1 cellular context compared by ENCODE assay signal in genomic region chr20:35771367-35771688, GRCh38.
A peak's percentile ranks its signal among the peaks of the same experiment; 100 is the strongest.
TF ChIP-seq lines count a peak whose summit lies in the region.

No MANE protein-coding gene starts in this region.

TF ChIP-seq in K562, 482 proteins besides CTCF, POLR2A, EP300 and RAD21 (continued from another document):
- TF ChIP-seq ZBTB40 (IDR thresholded peaks at IDR 0.05) (peak; percentile 49; the same call in 1 of the 2 replicates), ZBTB40 (CRISPR knock-in tag; IDR thresholded peaks at IDR 0.05) (no peak; the same call in 1 of the 2 replicates), E2F5 (CRISPR knock-in tag; IDR thresholded peaks at IDR 0.05) (0 out of 2 replicates have a peak, but pooled peaks have one; percentile 59), NFE2L1 (tag; IDR thresholded peaks at IDR 0.05; ENCODE audit: borderline replicate concordance, low read depth) (no peak), LEF1 (IDR thresholded peaks at IDR 0.05) (no peak), TAF15 (IDR thresholded peaks at IDR 0.05; ENCODE audit: low read depth, low read length) (no peak), ARNT (IDR thresholded peaks at IDR 0.05) (peak; percentile 57 to 67; a peak in 2 of 4 replicates), ID3 (CRISPR knock-in tag; IDR thresholded peaks at IDR 0.05) (no peak), ID3 (tag; IDR thresholded peaks at IDR 0.05) (no peak), MIER1 (IDR thresholded peaks at IDR 0.05; ENCODE audit: low read depth) (peak; percentile 63; the same call in 1 of the 2 replicates), MLLT1 (IDR thresholded peaks at IDR 0.05) (peak in 1 of 2 experiments; percentile 53; a peak in 1 of 4 replicates), CCNT2 (IDR thresholded peaks at IDR 0.05; ENCODE audit: borderline replicate concordance, extremely low read depth, insufficient read length, low read depth, low read length) (no peak), ZKSCAN3 (CRISPR knock-in tag; IDR thresholded peaks at IDR 0.05) (no peak), RBM25 (IDR thresholded peaks at IDR 0.05; ENCODE audit: low read depth, low read length, severe bottlenecking) (no peak), ZC3H8 (IDR thresholded peaks at IDR 0.05) (no peak), CEBPG (CRISPR knock-in tag; IDR thresholded peaks at IDR 0.05) (no peak), CEBPG (tag; conservative IDR thresholded peaks at IDR 0.05 in 1 of 2, IDR thresholded peaks at IDR 0.05 in 1 of 2) (no peak), MCM7 (IDR thresholded peaks at IDR 0.05) (0 out of 4 replicates have a peak, but pooled peaks of 1 of the 2 experiments have one; percentile 55), ZBTB26 (CRISPR knock-in tag; IDR thresholded peaks at IDR 0.05) (0 out of 2 replicates have a peak, but pooled peaks have one; percentile 17), ZNF280A (IDR thresholded peaks at IDR 0.05; ENCODE audit: low read depth, partially characterized antibody) (no peak)
